In the genomic region with DNA sequence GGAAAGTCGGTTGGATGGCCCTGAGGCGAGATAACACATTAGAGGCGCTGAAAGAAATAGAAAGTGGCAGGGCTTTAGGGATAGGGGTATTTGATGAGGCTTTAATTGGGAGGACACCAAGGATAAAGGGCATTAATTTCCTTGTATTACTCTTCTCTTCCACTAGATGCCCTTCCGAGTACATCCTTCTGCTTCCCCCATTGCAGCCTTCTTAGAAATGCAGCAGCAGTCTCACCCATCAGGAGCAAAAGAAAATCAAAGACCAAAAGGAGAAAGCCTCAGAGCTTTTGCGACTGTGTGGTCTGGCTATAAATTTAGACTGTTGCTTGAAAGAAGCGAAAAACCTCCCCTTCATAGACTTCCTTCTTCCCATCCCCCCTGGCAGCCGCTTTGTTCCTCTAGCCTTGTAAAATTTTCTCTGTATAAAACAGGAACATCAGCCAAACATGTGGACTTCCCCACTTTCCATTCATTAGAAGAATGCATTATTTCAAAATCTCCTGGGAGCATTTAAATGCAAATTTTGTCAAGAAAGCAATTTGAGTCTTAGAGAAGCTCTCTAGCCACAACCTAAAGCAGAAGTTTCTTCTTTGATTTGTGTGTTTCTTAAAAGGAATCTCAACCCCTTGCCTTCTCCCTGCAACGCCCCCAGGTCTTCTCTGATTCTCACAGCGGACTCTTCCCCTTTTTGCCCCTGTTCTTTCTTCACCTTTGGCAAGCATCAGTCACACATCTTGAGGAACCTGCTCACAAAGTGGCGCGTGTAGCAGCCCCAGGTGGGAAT, we compare ENCODE assay signal across 8 cellular contexts.
DNase-seq lines count a peak whose midpoint lies in the region; ATAC-seq, FAIRE-seq and TF ChIP-seq lines count a peak whose summit lies in the region.

No MANE protein-coding gene starts in this region.

- H3K36me3 Mint-ChIP-seq in activated naive CD4-positive, alpha-beta T cell treated with anti-CD3 and anti-CD28 coated beads, Interleukin-2, amount 10 ng/mL, durations not matched to agents 7 days and 5 days: no peaks in the 10 kb centered on the region

- peak overlapping the region; percentile 13 for H3K27ac Mint-ChIP-seq in activated naive CD4-positive, alpha-beta T cell treated with anti-CD3 and anti-CD28 coated beads, Interleukin-2, amount 10 ng/mL, durations not matched to agents 7 days and 5 days

- H3K27me3 ChIP-seq in neutrophil: peaks cover 55% of the 10 kb centered on the region

- CTCF ChIA-PET in activated naive CD4-positive, alpha-beta T cell treated with anti-CD3 and anti-CD28 coated beads, Interleukin-2, amount 10 ng/mL, durations not matched to agents 7 days and 5 days (lab: Charles Lee): interaction anchor here (1.5 to 8.3 kb wide), 3 partner anchors 30 to 160 kb away, joined by 4 to 149 read pairs (median 8); no protein-coding TSS in a partner anchor

- no peaks in the 10 kb centered on the region for H3K36me3 ChIP-seq in neutrophil

- no peak overlapping the region for H3K4me3 Mint-ChIP-seq in activated naive CD4-positive, alpha-beta T cell treated with anti-CD3 and anti-CD28 coated beads, Interleukin-2, amount 10 ng/mL, durations not matched to agents 7 days and 5 days

- H3K27me3 Mint-ChIP-seq in activated naive CD4-positive, alpha-beta T cell treated with anti-CD3 and anti-CD28 coated beads, Interleukin-2, amount 10 ng/mL, durations not matched to agents 7 days and 5 days: peaks cover 32% of the 10 kb centered on the region

- no peak for ATAC-seq in HG02642 (IDR thresholded peaks at IDR 0.05; ENCODE audit: poor library complexity, unreplicated experiment)
- ATAC-seq in HG03280 (IDR thresholded peaks at IDR 0.05; ENCODE audit: unreplicated experiment): no peak

- TF ChIP-seq CTCF in neutrophil (IDR thresholded peaks at IDR 0.05): no peak

- DNase-seq in HT-29 (ENCODE audit: low spot score): peak; percentile 67
- peak; percentile 66 for DNase-seq in NCI-H748 (lab: John Stamatoyannopoulos, UW; ENCODE audit: unreplicated experiment)
- DNase-seq in activated naive CD4-positive, alpha-beta T cell treated with anti-CD3 and anti-CD28 coated beads, Interleukin-2, amount 10 ng/mL, durations not matched to agents 7 days and 5 days: peak; percentile 43
- DNase-seq in germinal center (ENCODE audit: low spot score): peak; percentile 71

- H3K9me3 ChIP-seq in neutrophil: no peaks in the 10 kb centered on the region

- no peaks in the 10 kb centered on the region for H3K9me3 Mint-ChIP-seq in activated naive CD4-positive, alpha-beta T cell treated with anti-CD3 and anti-CD28 coated beads, Interleukin-2, amount 10 ng/mL, durations not matched to agents 7 days and 5 days

- H3K4me1 Mint-ChIP-seq in activated naive CD4-positive, alpha-beta T cell treated with anti-CD3 and anti-CD28 coated beads, Interleukin-2, amount 10 ng/mL, durations not matched to agents 7 days and 5 days: peaks cover 38% of the 10 kb centered on the region

- peak overlapping the region; percentile 62 for H3K27ac ChIP-seq in neutrophil

- H3K4me3 ChIP-seq in neutrophil (ENCODE audit: low read depth in 1 of 2, low read length in 1 of 2): no peak overlapping the region

- peak; percentile 98 for FAIRE-seq in G401.6 (lab: Jason Lieb, UNC)

- peaks cover 30 to 31% of the 10 kb centered on the region in 2 experiments for H3K4me1 ChIP-seq in neutrophil (ENCODE audit: control insufficient read depth in 1 of 2, insufficient read depth in 1 of 2, low read depth in 1 of 2, low read length in 1 of 2)
